Comparison of ENCODE assay signal across 33 cellular contexts in genomic region chr12:96311191-96311590, GRCh38.
"Had no signal": no experiment of that assay in that cellular context is flagged by ENCODE, and none has a peak within 500 bp of the region (broad histone marks: within the 10 kb centered on the region; RNA-seq: fewer than 3 reads in every experiment).

No MANE protein-coding gene starts in this region.

- DNase-seq: activated B cell treated with CpG ODN at 0.5 μM for 24 hours; activated CD4-positive, alpha-beta memory T cell treated with anti-CD3 and anti-CD28 coated beads for 36 hours; activated CD4-positive, alpha-beta T cell treated with anti-CD3 and anti-CD28 coated beads for 4 hours; activated CD4-positive, alpha-beta T cell treated with anti-CD3 and anti-CD28 coated beads, Interleukin-2, amount 10 ng/mL, durations not matched to agents 24 days and 14 days; activated CD4-positive, alpha-beta T cell treated with anti-CD3 and anti-CD28 coated beads, Interleukin-2, amount 50 U/mL, for 1 hour; activated CD4-positive, alpha-beta T cell treated with anti-CD3 and anti-CD28 coated beads, Interleukin-2, amount 50 U/mL, for 4 hours; activated CD4-positive, CD25-positive, alpha-beta regulatory T cell treated with anti-CD3 and anti-CD28 coated beads, Interleukin-2, amount 50 U/mL, for 72 hours; activated CD8-positive, alpha-beta memory T cell treated with anti-CD3 and anti-CD28 coated beads, Interleukin-2, amount 50 U/mL, for 4 hours; activated CD8-positive, alpha-beta T cell treated with anti-CD3 and anti-CD28 coated beads for 36 hours; activated effector memory CD4-positive, alpha-beta T cell treated with anti-CD3 and anti-CD28 coated beads, Interleukin-2, amount 50 U/mL, for 16 hours; activated gamma-delta T cell treated with Interleukin-2 at 50 U/mL for 16 hours; activated naive CD4-positive, alpha-beta T cell; activated naive CD4-positive, alpha-beta T cell treated with anti-CD3 and anti-CD28 coated beads for 36 hours; activated naive CD4-positive, alpha-beta T cell treated with anti-CD3 and anti-CD28 coated beads, Interleukin-2, amount 50 U/mL, for 16 hours; activated naive CD8-positive, alpha-beta T cell treated with anti-CD3 and anti-CD28 coated beads for 36 hours; activated T-cell treated with anti-CD3 and anti-CD28 coated beads for 4 hours; activated T-cell treated with anti-CD3 and anti-CD28 coated beads, Interleukin-2, amount 50 U/mL, for 1 hour; activated T-cell treated with anti-CD3 and anti-CD28 coated beads, Interleukin-2, amount 50 U/mL, for 4 hours; activated T-cell treated with anti-CD3 and anti-CD28 coated beads, Interleukin-2, amount 50 U/mL, for 72 hours; adrenal gland; amniotic stem cell; aorta; body of pancreas; brain microvascular endothelial cell; central memory CD4-positive, alpha-beta T cell; T-helper 2 cell; T-helper 9 cell had no signal

- H3K9me3 ChIP-seq: adrenal gland, body of pancreas, breast epithelium had no signal

- FAIRE-seq: astrocyte, TTC549 had no signal

- H3K4me1 ChIP-seq: breast epithelium had no signal

- H3K36me3 ChIP-seq: adrenal gland, breast epithelium had no signal

- ATAC-seq: activated CD8-positive, alpha-beta T cell treated with anti-CD3 and anti-CD28 coated beads for 36 hours; activated naive CD4-positive, alpha-beta T cell treated with anti-CD3 and anti-CD28 coated beads, Interleukin-2, amount 50 U/mL, for 72 hours; activated T-cell treated with anti-CD3 and anti-CD28 coated beads, Interleukin-2, amount 50 U/mL, for 4 hours; activated T-cell treated with anti-CD3 and anti-CD28 coated beads, Interleukin-2, amount 50 U/mL, for 72 hours; activated T-helper 17 cell treated with anti-CD3 and anti-CD28 coated beads, Interleukin-2, amount 50 U/mL, for 72 hours; body of pancreas had no signal

- H3K4me3 ChIP-seq: adrenal gland, body of pancreas, breast epithelium had no signal

- H3K27ac ChIP-seq: adrenal gland, body of pancreas, brain microvascular endothelial cell, breast epithelium, VCaP had no signal

- H3K27me3 ChIP-seq: adrenal gland, body of pancreas, brain microvascular endothelial cell, breast epithelium had no signal
